Comparison of ENCODE assay signal across 12 cellular contexts in genomic region chr1:112743174-112744018, GRCh38. TPM values are rescaled to one million over a fixed set of nuclear protein-coding genes. Genes with fewer than 3 reads are reported as not detected.
DNase-seq lines count a peak whose midpoint lies in the region; ATAC-seq, FAIRE-seq and TF ChIP-seq lines count a peak whose summit lies in the region.
"Had no signal": no experiment of that assay in that cellular context is flagged by ENCODE, and none has a peak within 500 bp of the region (broad histone marks: within the 10 kb centered on the region; RNA-seq: fewer than 3 reads in every experiment).

No MANE protein-coding gene starts in this region.

- H3K27ac ChIP-seq in iPS-20b (ENCODE audit: low read length), result no peak overlapping the region

- FAIRE-seq in frontal cortex (lab: Jason Lieb, UNC), result no peak

- intact Hi-C loops in activated CD4-positive, alpha-beta T cell treated with anti-CD3 and anti-CD28 coated beads for 36 hours (cut with DNase I, micrococcal nuclease), result no loop called here

- H3K27me3 Mint-ChIP-seq in activated CD4-positive, alpha-beta T cell treated with anti-CD3 and anti-CD28 coated beads for 36 hours, result peaks cover 61% of the 10 kb centered on the region

- peak overlapping the region; percentile 22 to 37 for H3K4me3 ChIP-seq in cardiac fibroblast (replicated peaks in 1 of 2; ENCODE audit: low read depth in 2 of 2, low read length in 2 of 2)
- H3K4me3 ChIP-seq in iPS-20b (ENCODE audit: low read length), result peak overlapping the region; percentile 57; the same call in 1 of the 2 replicates

- H3K9me3 Mint-ChIP-seq in activated CD4-positive, alpha-beta T cell treated with anti-CD3 and anti-CD28 coated beads for 36 hours (ENCODE audit: low read depth), result peaks cover 2% of the 10 kb centered on the region
- no peaks in the 10 kb centered on the region for H3K9me3 Mint-ChIP-seq in stimulated activated effector memory CD8-positive, alpha-beta T cell treated with anti-CD3 and anti-CD28 coated beads, Interleukin-12 subunit alpha, Interleukin-12 subunit beta, amount 100 ng/mL, for 72 hours

- H3K27ac Mint-ChIP-seq in activated CD4-positive, alpha-beta T cell treated with anti-CD3 and anti-CD28 coated beads for 36 hours, result no peak overlapping the region
- no peak overlapping the region for H3K27ac Mint-ChIP-seq in stimulated activated effector memory CD8-positive, alpha-beta T cell treated with anti-CD3 and anti-CD28 coated beads, Interleukin-12 subunit alpha, Interleukin-12 subunit beta, amount 100 ng/mL, for 72 hours
- H3K27ac Mint-ChIP-seq: activated naive CD8-positive, alpha-beta T cell had no signal

- H3K9ac ChIP-seq in iPS-20b (ENCODE audit: low read depth, low read length), result no peak overlapping the region

- H3K4me1 Mint-ChIP-seq in activated CD4-positive, alpha-beta T cell treated with anti-CD3 and anti-CD28 coated beads for 36 hours, result peaks cover 6% of the 10 kb centered on the region
- no peaks in the 10 kb centered on the region for H3K4me1 Mint-ChIP-seq in stimulated activated effector memory CD8-positive, alpha-beta T cell treated with anti-CD3 and anti-CD28 coated beads, Interleukin-12 subunit alpha, Interleukin-12 subunit beta, amount 100 ng/mL, for 72 hours

- no peaks in the 10 kb centered on the region; the same call in 1 of the 2 replicates for H3K4me1 ChIP-seq in iPS-20b (ENCODE audit: insufficient read depth, low read length)

- DNase-seq in activated CD4-positive, alpha-beta T cell treated with anti-CD3 and anti-CD28 coated beads for 36 hours, result peak; percentile 37
- no peak for DNase-seq in activated CD4-positive, alpha-beta T cell treated with anti-CD3 and anti-CD28 coated beads for 4 hours
- peak in 1 of 2 donors; percentile 36 for DNase-seq in cardiac fibroblast (ENCODE audit: low read depth in 2 of 2)
- DNase-seq in stimulated activated effector memory CD8-positive, alpha-beta T cell treated with anti-CD3 and anti-CD28 coated beads, Interleukin-12 subunit alpha, Interleukin-12 subunit beta, amount 100 ng/mL, for 72 hours (ENCODE audit: low spot score in 2 of 2), result no peak
- no peak for DNase-seq in frontal cortex (ENCODE audit: low spot score in 2 of 2)
- no peak for DNase-seq in NCI-H1048 (lab: John Stamatoyannopoulos, UW)
- no peak for DNase-seq in GF-D8 (lab: John Stamatoyannopoulos, UW)
- DNase-seq: 8988T, foreskin melanocyte had no signal

- H3K36me3 Mint-ChIP-seq in activated CD4-positive, alpha-beta T cell treated with anti-CD3 and anti-CD28 coated beads for 36 hours (ENCODE audit: low read depth), result no peaks in the 10 kb centered on the region
- H3K36me3 Mint-ChIP-seq in stimulated activated effector memory CD8-positive, alpha-beta T cell treated with anti-CD3 and anti-CD28 coated beads, Interleukin-12 subunit alpha, Interleukin-12 subunit beta, amount 100 ng/mL, for 72 hours, result no peaks in the 10 kb centered on the region

- no peaks in the 10 kb centered on the region for H3K9me3 ChIP-seq in iPS-20b (ENCODE audit: insufficient read depth, low read depth, low read length)

- no peak for ATAC-seq in activated CD4-positive, alpha-beta T cell treated with anti-CD3 and anti-CD28 coated beads for 36 hours
- no peak for ATAC-seq in stimulated activated effector memory CD8-positive, alpha-beta T cell treated with anti-CD3 and anti-CD28 coated beads, Interleukin-12 subunit alpha, Interleukin-12 subunit beta, amount 100 ng/mL, for 72 hours

- peak overlapping the region; percentile 38 for H3K4me3 Mint-ChIP-seq in activated CD4-positive, alpha-beta T cell treated with anti-CD3 and anti-CD28 coated beads for 36 hours
- peak overlapping the region; percentile 25 for H3K4me3 Mint-ChIP-seq in stimulated activated effector memory CD8-positive, alpha-beta T cell treated with anti-CD3 and anti-CD28 coated beads, Interleukin-12 subunit alpha, Interleukin-12 subunit beta, amount 100 ng/mL, for 72 hours
- H3K4me3 Mint-ChIP-seq: neural crest cell had no signal

- CTCF ChIA-PET in activated CD4-positive, alpha-beta T cell treated with anti-CD3 and anti-CD28 coated beads for 36 hours (lab: Charles Lee), result interaction anchor here (0.7 to 1.7 kb wide), 3 partner anchors 17 to 60 kb away, joined by 3 to 6 read pairs (median 3); no protein-coding TSS in a partner anchor

- POLR2A ChIA-PET in activated CD4-positive, alpha-beta T cell treated with anti-CD3 and anti-CD28 coated beads for 36 hours (lab: Charles Lee), result interaction anchor here (0.6 kb wide), 2 partner anchors 13 to 1496 kb away, joined by 3 to 4 read pairs; no protein-coding TSS in a partner anchor

- peaks cover 30% of the 10 kb centered on the region for H3K27me3 ChIP-seq in iPS-20b (ENCODE audit: insufficient read depth, low read length)

- no peaks in the 10 kb centered on the region for H3K36me3 ChIP-seq in iPS-20b (ENCODE audit: insufficient read depth, low read depth, low read length)

- TF ChIP-seq CTCF in cardiac fibroblast (IDR thresholded peaks at IDR 0.05; ENCODE audit: low read depth, low read length), result no peak

RNA-seq across cellular contexts. Expression of gene PPM1J, which starts 28.3 kb away (rescaled TPM):
- under 1 TPM; 0.75 to 0.88 TPM for total RNA-seq in activated CD4-positive, alpha-beta T cell treated with anti-CD3 and anti-CD28 coated beads for 36 hours
- total RNA-seq in frontal cortex, result 4.1 TPM

RNA-seq across cellular contexts. Expression of gene RHOC, which starts 36.5 kb away (rescaled TPM):
- total RNA-seq in activated CD4-positive, alpha-beta T cell treated with anti-CD3 and anti-CD28 coated beads for 36 hours, result 10 to 100 TPM; 32.8 to 45.7 TPM
- total RNA-seq in frontal cortex, result 35.1 TPM
